ENCODE assay signal across 20 cellular contexts in the genomic region with DNA sequence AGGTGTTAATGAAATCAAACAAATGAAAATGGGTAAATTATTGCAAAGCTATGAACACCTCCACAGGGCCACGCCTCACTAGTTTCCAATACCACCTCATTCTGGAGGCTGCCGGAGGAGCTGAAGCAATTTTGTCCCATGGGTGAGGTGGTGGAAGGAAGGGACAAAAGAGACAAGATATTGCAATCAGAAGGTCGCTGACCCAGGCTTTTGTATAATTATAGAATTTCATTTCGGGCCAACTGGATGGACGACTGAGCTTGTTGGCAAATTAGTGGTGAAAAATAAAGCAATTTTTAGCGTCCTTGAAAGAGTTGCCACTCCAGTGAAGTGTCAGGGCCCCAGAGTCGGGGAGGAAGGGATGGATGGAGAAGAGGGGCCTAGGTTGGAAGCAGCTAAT.
DNase-seq lines count a peak whose midpoint lies in the region; ATAC-seq and TF ChIP-seq lines count a peak whose summit lies in the region.
"Had no signal": no experiment of that assay in that cellular context is flagged by ENCODE, and none has a peak within 500 bp of the region (broad histone marks: within the 10 kb centered on the region; RNA-seq: fewer than 3 reads in every experiment).

No MANE protein-coding gene starts in this region.

- ATAC-seq in Right ventricle myocardium superior (ENCODE audit: poor library complexity), result no peak
- no peak for ATAC-seq in HG03565 (IDR thresholded peaks at IDR 0.05; ENCODE audit: unreplicated experiment)
- no peak for ATAC-seq in HG02571 (IDR thresholded peaks at IDR 0.05; ENCODE audit: unreplicated experiment)
- ATAC-seq: A549; CD8-positive, alpha-beta T cell had no signal

- H3K27me3 ChIP-seq in right atrium auricular region (no peaks in the 10 kb centered on the region), vagina (no peaks in the 10 kb centered on the region), neural progenitor cell (no peaks in the 10 kb centered on the region)
- H3K27me3 ChIP-seq: BLaER1 treated with 17β-estradiol and CSF1 and Interleukin-3, amounts not matched to agents 10 nM and 100 nM had no signal

- H3K27me3 Mint-ChIP-seq in osteocyte (ENCODE audit: unreplicated experiment) (no peaks in the 10 kb centered on the region), neural progenitor cell (ENCODE audit: insufficient read depth, low read depth) (peaks cover 11% of the 10 kb centered on the region)

- intact Hi-C loops in Right ventricle myocardium superior (cut with DNase I) (no loop called here), vagina (cut with DNase I) (no loop called here)

- H3K4me2 ChIP-seq in neural progenitor cell, result no peak overlapping the region
- H3K4me2 ChIP-seq: A549 had no signal

- no peaks in the 10 kb centered on the region for H3F3A ChIP-seq in neural progenitor cell (ENCODE audit: low read depth)

- H3K9me3 Mint-ChIP-seq in osteocyte (ENCODE audit: unreplicated experiment) (no peaks in the 10 kb centered on the region), neural progenitor cell (peaks cover 4% of the 10 kb centered on the region)
- H3K9me3 Mint-ChIP-seq: CD4-positive, alpha-beta T cell; CD8-positive, alpha-beta T cell had no signal

- no peaks in the 10 kb centered on the region for H3K36me3 Mint-ChIP-seq in osteocyte (ENCODE audit: unreplicated experiment)
- no peaks in the 10 kb centered on the region for H3K36me3 Mint-ChIP-seq in neural progenitor cell
- H3K36me3 Mint-ChIP-seq: CD8-positive, alpha-beta T cell had no signal

- H3K4me3 ChIP-seq in right atrium auricular region (no peak overlapping the region), vagina (no peak overlapping the region), neural progenitor cell (no peak overlapping the region)
- H3K4me3 ChIP-seq: A549; BLaER1 treated with 17β-estradiol and CSF1 and Interleukin-3, amounts not matched to agents 10 nM and 100 nM had no signal

- H3K4me1 Mint-ChIP-seq in osteocyte (ENCODE audit: unreplicated experiment), result no peaks in the 10 kb centered on the region
- H3K4me1 Mint-ChIP-seq in neural progenitor cell, result no peaks in the 10 kb centered on the region
- H3K4me1 Mint-ChIP-seq: B cell had no signal

- no peaks in the 10 kb centered on the region for H3K36me3 ChIP-seq in right atrium auricular region
- H3K36me3 ChIP-seq in vagina, result no peaks in the 10 kb centered on the region
- no peaks in the 10 kb centered on the region for H3K36me3 ChIP-seq in neural progenitor cell
- H3K36me3 ChIP-seq: BLaER1 treated with 17β-estradiol and CSF1 and Interleukin-3, amounts not matched to agents 10 nM and 100 nM had no signal

- no peak overlapping the region for H3K27ac Mint-ChIP-seq in osteocyte (ENCODE audit: unreplicated experiment)
- H3K27ac Mint-ChIP-seq in neural progenitor cell, result no peak overlapping the region
- H3K27ac Mint-ChIP-seq: B cell; CD4-positive, alpha-beta T cell; CD8-positive, alpha-beta T cell had no signal

- peak; percentile 5 for DNase-seq in right atrium auricular region (ENCODE audit: low spot score)
- DNase-seq in Right ventricle myocardium superior, result no peak
- peak; percentile 20 for DNase-seq in islet precursor cell
- peak; percentile 60 for DNase-seq in osteocyte (ENCODE audit: extremely low spot score, unreplicated experiment)
- peak; percentile 49 to 64 for DNase-seq in vagina (ENCODE audit: extremely low spot score in 2 of 2)
- DNase-seq in neural progenitor cell (ENCODE audit: low spot score), result no peak
- DNase-seq: AML-193; Caco-2; Calu3; CD4-positive, alpha-beta T cell; CD8-positive, alpha-beta T cell; DMS79 treated with DMSO at 0.1 percent for 48 hours; GF-D8 had no signal

- no peaks in the 10 kb centered on the region for H4K20me1 ChIP-seq in neural progenitor cell (ENCODE audit: low read depth)
- H4K20me1 ChIP-seq: BLaER1 treated with 17β-estradiol and CSF1 and Interleukin-3, amounts not matched to agents 10 nM and 100 nM had no signal

- H3K9me3 ChIP-seq in right atrium auricular region (no peaks in the 10 kb centered on the region), vagina (no peaks in the 10 kb centered on the region), neural progenitor cell (ENCODE audit: low read depth) (no peaks in the 10 kb centered on the region)
- H3K9me3 ChIP-seq: A549, Caco-2 had no signal

- no peak overlapping the region for H3K4me3 Mint-ChIP-seq in osteocyte (ENCODE audit: unreplicated experiment)
- H3K4me3 Mint-ChIP-seq in neural progenitor cell, result no peak overlapping the region
- H3K4me3 Mint-ChIP-seq: B cell; CD4-positive, alpha-beta T cell; CD8-positive, alpha-beta T cell had no signal

- H3K9ac ChIP-seq in neural progenitor cell, result no peak overlapping the region
- H3K9ac ChIP-seq: BLaER1 treated with 17β-estradiol and CSF1 and Interleukin-3, amounts not matched to agents 10 nM and 100 nM had no signal

- TF ChIP-seq CTCF in right atrium auricular region (IDR thresholded peaks at IDR 0.05) (no peak), osteocyte (IDR thresholded peaks at IDR 0.05) (no peak), vagina (IDR thresholded peaks at IDR 0.05) (no peak), neural progenitor cell (IDR thresholded peaks at IDR 0.05) (no peak)

- no peak overlapping the region for H2AFZ ChIP-seq in neural progenitor cell (replicated peaks)

- H3K4me1 ChIP-seq in right atrium auricular region (no peaks in the 10 kb centered on the region), vagina (no peaks in the 10 kb centered on the region), neural progenitor cell (no peaks in the 10 kb centered on the region)
- H3K4me1 ChIP-seq: A549, Caco-2 had no signal

- no peaks in the 10 kb centered on the region for H3K79me2 ChIP-seq in neural progenitor cell (ENCODE audit: low read depth)

- H3K27ac ChIP-seq in right atrium auricular region (no peak overlapping the region), vagina (no peak overlapping the region), neural progenitor cell (no peak overlapping the region)
- H3K27ac ChIP-seq: 22Rv1; A549; BLaER1 treated with 17β-estradiol and CSF1 and Interleukin-3, amounts not matched to agents 10 nM and 100 nM; C4-2B had no signal

- TF ChIP-seq POLR2A in vagina (IDR thresholded peaks at IDR 0.05), result no peak

Comparison
In these comparisons a context has a peak if more than half of its experiments do, and no peak if none do; other contexts are left out.
1. DNase-seq: peak in right atrium auricular region (single experiment), islet precursor cell (single experiment), osteocyte (single experiment) and vagina (2 of 2); none in Right ventricle myocardium superior (single experiment) and neural progenitor cell (single experiment).